Comparison of ENCODE assay signal across 26 cellular contexts in the genomic region with DNA sequence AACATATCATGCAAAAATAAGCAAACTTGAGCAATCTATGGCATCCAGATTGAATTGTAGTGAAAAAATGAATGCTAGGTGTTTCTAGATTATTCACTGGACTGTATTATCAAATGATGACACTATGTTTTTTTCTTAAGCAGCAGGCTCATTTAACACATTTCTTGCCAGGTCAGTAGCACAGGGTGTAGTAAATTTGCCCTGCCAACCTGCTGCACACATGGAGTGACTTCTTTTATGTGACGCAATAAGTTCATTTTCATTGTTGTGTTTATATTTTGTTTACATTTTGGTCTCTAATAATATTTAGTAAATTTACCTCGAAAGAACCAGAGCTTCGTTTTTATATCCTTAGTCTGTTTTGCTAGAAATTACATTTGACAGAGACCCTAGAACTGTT. TPM values are rescaled to one million over a fixed set of nuclear protein-coding genes. Genes with fewer than 3 reads are reported as not detected.
DNase-seq lines count a peak whose midpoint lies in the region; ATAC-seq, FAIRE-seq and TF ChIP-seq lines count a peak whose summit lies in the region.
"Had no signal": no experiment of that assay in that cellular context is flagged by ENCODE, and none has a peak within 500 bp of the region (broad histone marks: within the 10 kb centered on the region; RNA-seq: fewer than 3 reads in every experiment).

No MANE protein-coding gene starts in this region.

- no peak for FAIRE-seq in K562 (lab: Jason Lieb, UNC)
- FAIRE-seq: GM12878, GM12892, GM18507 had no signal

- H2AFZ ChIP-seq in Loucy (ENCODE audit: low read length) (no peak overlapping the region), K562 (ENCODE audit: low read depth, low read length) (no peak overlapping the region)

- no TSS peak for BruUV-seq in K562 (replicated peaks; lab: Mats Ljungman, UMichigan)

- peaks cover 5% of the 10 kb centered on the region for H3K4me1 ChIP-seq in Loucy (ENCODE audit: insufficient read depth, low read length, poor library complexity, severe bottlenecking)
- H3K4me1 ChIP-seq in K562 (replicated peaks in 1 of 2; ENCODE audit: control insufficient read depth in 2 of 2, insufficient read depth in 2 of 2, low read length in 2 of 2): no peaks in the 10 kb centered on the region
- H3K4me1 ChIP-seq in HAP-1: no peaks in the 10 kb centered on the region
- H3K4me1 ChIP-seq: A549, Caco-2 had no signal

- peaks cover 31% of the 10 kb centered on the region; the same call in 1 of the 2 replicates for H3K36me3 ChIP-seq in Loucy (ENCODE audit: insufficient read depth, low read length)
- H3K36me3 ChIP-seq in K562 (ENCODE audit: control insufficient read depth, insufficient read depth, low read length): peaks cover 79% of the 10 kb centered on the region
- peaks cover 76% of the 10 kb centered on the region for H3K36me3 ChIP-seq in HAP-1 (replicated peaks)

- DNase-seq in NCI-H526 treated with DMSO at 0.1 percent for 48 hours (lab: John Stamatoyannopoulos, UW): peak; percentile 96
- DNase-seq in NCI-H526 (lab: John Stamatoyannopoulos, UW): no peak
- DNase-seq in K562 (ENCODE audit: extremely low read depth in 1 of 4, low spot score in 3 of 4): no peak
- no peak for DNase-seq in HAP-1 (ENCODE audit: low spot score in 2 of 2)
- DNase-seq: AML-193; Caco-2; Calu3; CD4-positive, alpha-beta T cell; CD8-positive, alpha-beta T cell; DMS 273 treated with DMSO at 0.1 percent for 48 hours; DMS153; DMS53; DMS79; DND-41; EL; GDM1 had no signal

- H3K79me2 ChIP-seq in Loucy (ENCODE audit: insufficient read depth, low read length) (peaks cover 49% of the 10 kb centered on the region), K562 (ENCODE audit: control insufficient read depth, insufficient read depth, low read length) (peaks cover 44% of the 10 kb centered on the region)

- H3K4me2 ChIP-seq in Loucy (ENCODE audit: low read depth, low read length, poor library complexity, severe bottlenecking) (peak overlapping the region; percentile 31), K562 (ENCODE audit: insufficient read depth, low read length) (no peak overlapping the region)
- H3K4me2 ChIP-seq: A549; BLaER1 treated with 17β-estradiol and CSF1 and Interleukin-3, amounts not matched to agents 10 nM and 100 nM had no signal

- no peak for TF ChIP-seq POLR2A in K562 (conservative IDR thresholded peaks at IDR 0.05)

- intact Hi-C loops in K562 (cut with micrococcal nuclease): no loop called here

- POLR2A ChIA-PET in K562 (lab: Yijun Ruan, JAX): interaction anchor here (0.6 to 1.7 kb wide), 5 partner anchors 9 to 219 kb away, joined by 3 to 7 read pairs (median 3); a partner anchor contains a TSS

- H3K9me3 ChIP-seq in Loucy (ENCODE audit: insufficient read depth, low read depth, low read length) (no peaks in the 10 kb centered on the region), K562 (replicated peaks; ENCODE audit: control insufficient read depth, insufficient read depth, low read depth, low read length) (no peaks in the 10 kb centered on the region), HAP-1 (no peaks in the 10 kb centered on the region)
- H3K9me3 ChIP-seq: A549, Caco-2 had no signal

- no peaks in the 10 kb centered on the region for H3K9me2 ChIP-seq in Loucy (replicated peaks; ENCODE audit: low read depth, low read length)

- no peak for ATAC-seq in K562
- ATAC-seq in SK-N-SH treated with all-trans-retinoic acid at 6 μM for 48 hours: no peak
- ATAC-seq in HG03045 (IDR thresholded peaks at IDR 0.05; ENCODE audit: unreplicated experiment): no peak
- ATAC-seq: A549; CD8-positive, alpha-beta T cell; GM12878 had no signal

- no peaks in the 10 kb centered on the region for H3K9me1 ChIP-seq in K562 (ENCODE audit: control insufficient read depth, insufficient read depth, low read length)

- H4K20me1 ChIP-seq in Loucy (ENCODE audit: insufficient read depth, low read length, poor library complexity, severe bottlenecking) (peaks cover 2% of the 10 kb centered on the region), K562 (replicated peaks; ENCODE audit: control insufficient read depth, insufficient read depth, low read length) (no peaks in the 10 kb centered on the region)

- H3K9ac ChIP-seq in Loucy (ENCODE audit: low read depth, low read length, poor library complexity, severe bottlenecking): no peak overlapping the region
- H3K9ac ChIP-seq in K562 (ENCODE audit: insufficient read depth in 1 of 2, low read depth in 2 of 2, low read length in 2 of 2): no peak overlapping the region
- H3K9ac ChIP-seq: BLaER1 treated with 17β-estradiol and CSF1 and Interleukin-3, amounts not matched to agents 10 nM and 100 nM had no signal

- TF ChIP-seq CTCF in Loucy (conservative IDR thresholded peaks at IDR 0.05; ENCODE audit: low read length) (no peak), K562 (IDR thresholded peaks at IDR 0.05 in 2 of 3, conservative IDR thresholded peaks at IDR 0.05 in 1 of 3; ENCODE audit: insufficient read depth in 2 of 3, low read depth in 1 of 3, low read length in 3 of 3) (no peak)

- CTCF ChIA-PET in K562 (lab: Yijun Ruan, JAX; ENCODE audit: low intra/inter-chr PET ratio): interaction anchor here (0.7 kb wide), 1 partner anchor 297 kb away, joined by 3 read pairs; no protein-coding TSS in a partner anchor

- H3K27ac ChIP-seq in K562 (ENCODE audit: extremely low read depth, low read depth, low read length): no peak overlapping the region
- H3K27ac ChIP-seq: 22Rv1; A549; BLaER1 treated with 17β-estradiol and CSF1 and Interleukin-3, amounts not matched to agents 10 nM and 100 nM; C4-2B had no signal

- H3K4me3 ChIP-seq in Loucy (ENCODE audit: low read length, poor library complexity, severe bottlenecking) (no peak overlapping the region), K562 (no peak overlapping the region), HAP-1 (no peak overlapping the region)
- H3K4me3 ChIP-seq: A549; BLaER1 treated with 17β-estradiol and CSF1 and Interleukin-3, amounts not matched to agents 10 nM and 100 nM; GM12878 had no signal

- TF ChIP-seq RAD21 in K562 (CRISPR knock-in tag; conservative IDR thresholded peaks at IDR 0.05 in 1 of 2, IDR thresholded peaks at IDR 0.05 in 1 of 2): no peak

- in situ Hi-C loops in K562 (cut with MboI) (no loop called here), HAP-1 (cut with MboI; ENCODE audit: low sequenced_read_pairs) (no loop called here)

- WGBS in K562 (ENCODE audit: insufficient coverage, low coverage, missing lambda C conversion rate): 96% methylated on average over 3 of the region's 3 CpGs

- no peaks in the 10 kb centered on the region for H3K27me3 ChIP-seq in Loucy (ENCODE audit: insufficient read depth, low read length, poor library complexity, severe bottlenecking)
- H3K27me3 ChIP-seq in K562 (ENCODE audit: control insufficient read depth in 2 of 2, insufficient read depth in 2 of 2, low read length in 2 of 2): no peaks in the 10 kb centered on the region
- no peaks in the 10 kb centered on the region for H3K27me3 ChIP-seq in HAP-1 (ENCODE audit: low read depth)

- no peaks in the 10 kb centered on the region for H3F3A ChIP-seq in Loucy (ENCODE audit: low read depth)

- no peak for TF ChIP-seq EP300 in K562 (IDR thresholded peaks at IDR 0.05; ENCODE audit: low read length)

TF ChIP-seq in K562, 482 proteins besides CTCF, POLR2A, EP300 and RAD21:
- TF ChIP-seq CEBPB (tag; IDR thresholded peaks at IDR 0.05): 0 out of 2 replicates have a peak, but pooled peaks have one; percentile 9
- no peak for TF ChIP-seq TCFL5 (CRISPR knock-in tag; conservative IDR thresholded peaks at IDR 0.05)

TF ChIP-seq in SK-N-SH treated with all-trans-retinoic acid at 6 μM for 48 hours, 23 proteins besides CTCF, POLR2A, EP300 and RAD21 (continues in another document):
- no peak for TF ChIP-seq ZFP30 (CRISPR knock-in tag; IDR thresholded peaks at IDR 0.05)
- no peak for TF ChIP-seq ZC3H10 (CRISPR knock-in tag; IDR thresholded peaks at IDR 0.05)
- no peak for TF ChIP-seq ISL1 (CRISPR knock-in tag; IDR thresholded peaks at IDR 0.05)

RNA-seq across cellular contexts. Expression of a gene that starts 9.5 kb away (rescaled TPM):
- total RNA-seq in K562 (2011; cell fraction: chromatin; rRNA removed; ENCODE audit: low replicate concordance): 5.3 and 20.1 TPM in 2 replicates
- 4.5 and 6.2 TPM in 2 replicates for total RNA-seq in K562 (2011; cell fraction: nucleolus; rRNA removed)
- 15.5 and 26.0 TPM in 2 replicates for total RNA-seq in K562 (2011; cell fraction: nucleoplasm; rRNA removed)
- 69.5 and 83.2 TPM in 2 replicates for total RNA-seq in K562 (2014; rRNA removed)
- 176 and 199 TPM in 2 replicates for total RNA-seq in K562 (2014; rRNA removed; fragmentation: Illumina TruSeq; extraction: Trizol)
- 130 and 142 TPM in 2 replicates for total RNA-seq in K562 (2015; rRNA removed; fragmentation: Illumina TruSeq; extraction: Trizol)
- total RNA-seq in K562 (2021): 123 and 126 TPM in 2 replicates
- polyA plus RNA-seq in K562 (2011; rRNA removed): 71.0 and 151 TPM in 2 replicates
- 14.8 and 43.5 TPM in 2 replicates for polyA plus RNA-seq in K562 (2011; cell fraction: cytosol; rRNA removed)
- polyA plus RNA-seq in K562 (2011; cell fraction: nucleus; rRNA removed): 11.2 and 21.2 TPM in 2 replicates
- polyA plus RNA-seq in K562 (2012): 94.9 and 124 TPM in 2 replicates
- 130 and 175 TPM in 2 replicates for polyA plus RNA-seq in K562 (2014; fragmentation: Illumina TruSeq; extraction: Trizol)
- polyA plus RNA-seq in K562 (2014; fragmentation: Nextera tagmentation; extraction: Ambion mirVana): 100 to 1,000 TPM; 245 to 263 TPM
- polyA plus RNA-seq in K562 (2014; rRNA removed): 98.8 and 113 TPM in 2 replicates
- polyA minus RNA-seq in K562 (2011; rRNA and poly(A)+ RNA removed): 93.9 and 114 TPM in 2 replicates
- 20.6 and 28.2 TPM in 2 replicates for polyA minus RNA-seq in K562 (2011; cell fraction: cytosol; rRNA and poly(A)+ RNA removed)
- polyA minus RNA-seq in K562 (2011; cell fraction: nucleus; rRNA and poly(A)+ RNA removed): 4.6 and 12.6 TPM in 2 replicates

RNA-seq across cellular contexts. Expression of a gene that starts 38.5 kb away (rescaled TPM):
- not detected in 2 replicates for total RNA-seq in K562 (2011; cell fraction: chromatin; rRNA removed; ENCODE audit: low replicate concordance)
- not detected in 2 replicates for total RNA-seq in K562 (2011; cell fraction: nucleolus; rRNA removed)
- total RNA-seq in K562 (2011; cell fraction: nucleoplasm; rRNA removed): not detected in 2 replicates
- total RNA-seq in K562 (2014; rRNA removed): not detected in 2 replicates
- total RNA-seq in K562 (2014; rRNA removed; fragmentation: Illumina TruSeq; extraction: Trizol): 0.04 TPM in 1 of 2 replicates, not detected in the other
- not detected in 2 replicates for total RNA-seq in K562 (2015; rRNA removed; fragmentation: Illumina TruSeq; extraction: Trizol)
- total RNA-seq in K562 (2021): 0.07 and 0.09 TPM in 2 replicates
- 0.03 TPM in 1 of 2 replicates, not detected in the other for polyA plus RNA-seq in K562 (2011; rRNA removed)
- polyA plus RNA-seq in K562 (2011; cell fraction: cytosol; rRNA removed): not detected in 2 replicates
- polyA plus RNA-seq in K562 (2011; cell fraction: nucleus; rRNA removed): 0.08 TPM in 1 of 2 replicates, not detected in the other
- polyA plus RNA-seq in K562 (2012): 0.01 and 0.07 TPM in 2 replicates
- 0.04 TPM in 1 of 2 replicates, not detected in the other for polyA plus RNA-seq in K562 (2014; fragmentation: Illumina TruSeq; extraction: Trizol)
- not detected for polyA plus RNA-seq in K562 (2014; fragmentation: Nextera tagmentation; extraction: Ambion mirVana)
- polyA plus RNA-seq in K562 (2014; rRNA removed): not detected in 2 replicates
- polyA minus RNA-seq in K562 (2011; rRNA and poly(A)+ RNA removed): not detected in 2 replicates
- polyA minus RNA-seq in K562 (2011; cell fraction: cytosol; rRNA and poly(A)+ RNA removed): not detected in 2 replicates
- polyA minus RNA-seq in K562 (2011; cell fraction: nucleus; rRNA and poly(A)+ RNA removed): not detected in 2 replicates
